ENCODE assay signal across 10 cellular contexts in the genomic region with DNA sequence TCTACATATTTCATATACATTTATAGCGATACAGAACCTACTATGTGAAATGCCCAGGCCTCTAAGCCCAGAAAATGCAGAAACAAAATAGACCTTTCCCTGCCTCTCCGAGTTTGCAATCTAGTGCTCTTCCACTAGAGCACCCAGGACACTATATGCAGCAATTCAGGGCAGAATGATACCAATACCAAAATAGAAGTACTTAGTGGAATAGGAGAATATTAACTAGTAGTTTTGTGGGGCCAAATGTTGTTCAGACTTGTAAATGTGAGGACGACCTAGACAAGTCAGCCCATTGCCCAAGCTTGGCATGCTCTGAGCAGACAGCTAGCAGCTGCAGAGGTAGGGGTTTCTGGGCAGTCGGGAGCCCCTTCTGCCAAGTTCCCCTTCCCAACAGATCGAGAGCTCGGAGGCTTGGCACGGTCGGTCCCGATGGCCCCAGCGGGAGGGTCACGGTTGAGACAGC. TPM values are rescaled to one million over a fixed set of nuclear protein-coding genes. Genes with fewer than 3 reads are reported as not detected.
DNase-seq lines count a peak whose midpoint lies in the region; ATAC-seq and TF ChIP-seq lines count a peak whose summit lies in the region.
"Had no signal": no experiment of that assay in that cellular context is flagged by ENCODE, and none has a peak within 500 bp of the region (broad histone marks: within the 10 kb centered on the region; RNA-seq: fewer than 3 reads in every experiment).

No MANE protein-coding gene starts in this region.

- POLR2A ChIA-PET in CD4-positive, alpha-beta memory T cell (lab: Charles Lee; ENCODE audit: partially characterized antibody) = no interaction called here

- H3K9me3 Mint-ChIP-seq in CD4-positive, alpha-beta memory T cell = no peaks in the 10 kb centered on the region

- TF ChIP-seq CTCF in hepatocyte (IDR thresholded peaks at IDR 0.05; ENCODE audit: poor library complexity) (peak; percentile 9), thoracic aorta (IDR thresholded peaks at IDR 0.05) (no peak)

- H3K4me1 Mint-ChIP-seq in CD4-positive, alpha-beta memory T cell = peaks cover 0 to 6% (median 0%) of the 10 kb centered on the region in 4 donors

- intact Hi-C loops in CD4-positive, alpha-beta memory T cell (cut with micrococcal nuclease) = no loop called here

- H3K36me3 Mint-ChIP-seq in CD4-positive, alpha-beta memory T cell = no peaks in the 10 kb centered on the region

- CTCF ChIA-PET in CD4-positive, alpha-beta memory T cell (lab: Charles Lee; ENCODE audit: partially characterized antibody) = no interaction called here

- no peak overlapping the region for H3K27ac Mint-ChIP-seq in CD4-positive, alpha-beta memory T cell

- peaks cover 29 to 30% of the 10 kb centered on the region in 2 donors for H3K27me3 Mint-ChIP-seq in CD4-positive, alpha-beta memory T cell

- H3K4me3 Mint-ChIP-seq in CD4-positive, alpha-beta memory T cell = no peak overlapping the region

- peak overlapping the region; percentile 85 for H3K4me2 ChIP-seq in hepatocyte

- peak overlapping the region; percentile 29 for H2AFZ ChIP-seq in hepatocyte

- H3K4me1 ChIP-seq in SJSA1 (replicated peaks) (peaks cover 24% of the 10 kb centered on the region), hepatocyte (ENCODE audit: insufficient read depth) (peaks cover 10% of the 10 kb centered on the region), thoracic aorta (ENCODE audit: control insufficient read depth in 1 of 2, low read depth in 2 of 2) (peaks cover 7 to 25% of the 10 kb centered on the region in 2 donors)
- peaks cover 13% of the 10 kb centered on the region for H3K4me1 ChIP-seq in CD4-positive, alpha-beta memory T cell (ENCODE audit: insufficient read depth, low read length)

- no peak for ATAC-seq in thoracic aorta (ENCODE audit: insufficient number of reproducible peaks, low FRiP score, low read depth)

- H3K36me3 ChIP-seq in SJSA1 (no peaks in the 10 kb centered on the region), hepatocyte (replicated peaks; ENCODE audit: insufficient read depth, low read depth) (no peaks in the 10 kb centered on the region), thoracic aorta (no peaks in the 10 kb centered on the region)
- no peaks in the 10 kb centered on the region for H3K36me3 ChIP-seq in CD4-positive, alpha-beta memory T cell (ENCODE audit: insufficient read depth, low read length)

- H3K4me3 ChIP-seq in SJSA1 (peak overlapping the region; percentile 55), hepatocyte (no peak overlapping the region), thoracic aorta (peak overlapping the region; percentile 69)
- no peak overlapping the region for H3K4me3 ChIP-seq in CD4-positive, alpha-beta memory T cell (ENCODE audit: low read length in 2 of 2)

- DNase-seq in NCI-H345 treated with DMSO at 0.1 percent for 48 hours (lab: John Stamatoyannopoulos, UW; ENCODE audit: unreplicated experiment) = peak; percentile 15
- no peak for DNase-seq in NCI-H345 (lab: John Stamatoyannopoulos, UW)
- no peak for DNase-seq in SJSA1 (ENCODE audit: low read depth in 1 of 2, low spot score in 2 of 2)
- no peak for DNase-seq in hepatocyte (ENCODE audit: low spot score)
- DNase-seq in thoracic aorta (ENCODE audit: low spot score) = no peak
- DNase-seq in superior temporal gyrus (ENCODE audit: extremely low spot score) = no peak
- DNase-seq in CD4-positive, alpha-beta memory T cell = no peak
- DNase-seq in nucleus accumbens (lab: John Stamatoyannopoulos, UW) = no peak
- DNase-seq: activated CD4-positive, CD25-positive, alpha-beta regulatory T cell treated with anti-CD3 and anti-CD28 coated beads, Interleukin-2, amount 50 U/mL, for 72 hours had no signal

- H3K27ac ChIP-seq in SJSA1 (peak overlapping the region; percentile 45), hepatocyte (no peak overlapping the region), thoracic aorta (no peak overlapping the region)
- no peak overlapping the region for H3K27ac ChIP-seq in CD4-positive, alpha-beta memory T cell (ENCODE audit: low read depth, low read length)
- H3K27ac ChIP-seq: C4-2B had no signal

- H3K79me2 ChIP-seq in hepatocyte = no peaks in the 10 kb centered on the region

- no peaks in the 10 kb centered on the region for H3K9me2 ChIP-seq in hepatocyte (replicated peaks; ENCODE audit: insufficient read depth)

- no peaks in the 10 kb centered on the region for H4K20me1 ChIP-seq in hepatocyte (ENCODE audit: insufficient read depth, poor library complexity, severe bottlenecking)

- 19% methylated on average over 11 of the region's 11 CpGs for WGBS in hepatocyte (ENCODE audit: low lambda C conversion rate, missing lambda C conversion rate)

- H3K9me3 ChIP-seq in SJSA1 (replicated peaks) (no peaks in the 10 kb centered on the region), hepatocyte (ENCODE audit: low read depth) (no peaks in the 10 kb centered on the region), thoracic aorta (no peaks in the 10 kb centered on the region)
- H3K9me3 ChIP-seq in CD4-positive, alpha-beta memory T cell (ENCODE audit: control insufficient read depth in 1 of 2, low read length in 2 of 2) = no peaks in the 10 kb centered on the region

- H3K27me3 ChIP-seq in SJSA1 (replicated peaks) (no peaks in the 10 kb centered on the region), hepatocyte (peaks cover 50% of the 10 kb centered on the region), thoracic aorta (replicated peaks; ENCODE audit: insufficient read depth) (no peaks in the 10 kb centered on the region)
- H3K27me3 ChIP-seq in CD4-positive, alpha-beta memory T cell (ENCODE audit: insufficient read depth, low read length) = peaks cover 9% of the 10 kb centered on the region

RNA-seq across cellular contexts. Expression of a gene that starts 35.8 kb away (rescaled TPM):
- 1.6 and 3.8 TPM in 2 replicates for total RNA-seq in SJSA1 (2014; rRNA removed; shearing (Covaris generic))
- 37.0 and 40.1 TPM in 2 replicates for total RNA-seq in hepatocyte
- polyA plus RNA-seq in hepatocyte = 30.2 and 30.4 TPM in 2 replicates
- 10 to 100 TPM; 12.3 to 44.6 TPM for total RNA-seq in thoracic aorta
- under 1 TPM; 0.25 to 0.26 TPM for total RNA-seq in CD4-positive, alpha-beta memory T cell
- polyA plus RNA-seq in CD4-positive, alpha-beta memory T cell = under 1 TPM in 1 of 2 donors, not detected in 1; 0.15 TPM

Comparison
In these comparisons a context has a peak if more than half of its experiments do, and no peak if none do; other contexts are left out.
1. H3K4me3 ChIP-seq: peak in SJSA1 (single experiment) and thoracic aorta (single experiment); none in hepatocyte (single experiment) and CD4-positive, alpha-beta memory T cell (0 of 2).